Comparison of ENCODE assay signal across 9 cellular contexts in genomic region chr12:67388331-67389163, GRCh38.
DNase-seq lines count a peak whose midpoint lies in the region; TF ChIP-seq lines count a peak whose summit lies in the region.
"Had no signal": no experiment of that assay in that cellular context is flagged by ENCODE, and none has a peak within 500 bp of the region (broad histone marks: within the 10 kb centered on the region; RNA-seq: fewer than 3 reads in every experiment).

No MANE protein-coding gene starts in this region.

- intact Hi-C loops in stomach (cut with DNase I; ENCODE audit: low total_unique reads): no loop called here

- H3K36me3 Mint-ChIP-seq in brain (no peaks in the 10 kb centered on the region), neural crest cell (ENCODE audit: low read depth) (no peaks in the 10 kb centered on the region)
- no peaks in the 10 kb centered on the region for H3K36me3 Mint-ChIP-seq in activated T-cell treated with anti-CD3 and anti-CD28 coated beads, Interleukin-2, amount 50 U/mL, for 24 hours (ENCODE audit: low read depth)
- H3K36me3 Mint-ChIP-seq: memory B cell had no signal

- no peak for TF ChIP-seq POLR2A in stomach (IDR thresholded peaks at IDR 0.05)

- no peaks in the 10 kb centered on the region for H3K27me3 ChIP-seq in KMS-11 (ENCODE audit: insufficient read depth, low read depth)
- no peaks in the 10 kb centered on the region for H3K27me3 ChIP-seq in stomach

- H3K36me3 ChIP-seq in KMS-11 (ENCODE audit: insufficient read depth) (no peaks in the 10 kb centered on the region), stomach (no peaks in the 10 kb centered on the region)

- DNase-seq in GM12864 (ENCODE audit: low read depth) (no peak), neural crest cell (ENCODE audit: low read depth, low spot score) (no peak), RKO (ENCODE audit: low spot score) (no peak), stomach (no peak)
- DNase-seq in activated T-cell treated with anti-CD3 and anti-CD28 coated beads, Interleukin-2, amount 50 U/mL, for 24 hours: no peak
- DNase-seq: stimulated activated CD4-positive, alpha-beta T cell treated with anti-CD3 and anti-CD28 coated beads, Interleukin-2, amount 100 ng/mL, for 48 hours had no signal

- H3K9ac ChIP-seq in KMS-11: no peak overlapping the region

- H3K27ac Mint-ChIP-seq in brain (peak overlapping the region in 2 of 5 experiments; percentile 47 to 59), neural crest cell (ENCODE audit: unreplicated experiment) (no peak overlapping the region)
- no peak overlapping the region for H3K27ac Mint-ChIP-seq in activated T-cell treated with anti-CD3 and anti-CD28 coated beads, Interleukin-2, amount 50 U/mL, for 24 hours
- H3K27ac Mint-ChIP-seq: memory B cell had no signal

- H3K9me3 Mint-ChIP-seq in brain: no peaks in the 10 kb centered on the region
- H3K9me3 Mint-ChIP-seq in neural crest cell: no peaks in the 10 kb centered on the region
- H3K9me3 Mint-ChIP-seq in activated T-cell treated with anti-CD3 and anti-CD28 coated beads, Interleukin-2, amount 50 U/mL, for 24 hours: no peaks in the 10 kb centered on the region
- H3K9me3 Mint-ChIP-seq: memory B cell had no signal

- H4K20me1 ChIP-seq in KMS-11 (ENCODE audit: insufficient read depth): no peaks in the 10 kb centered on the region

- no peaks in the 10 kb centered on the region for H3K79me2 ChIP-seq in KMS-11 (ENCODE audit: insufficient read depth, low read depth)

- peaks cover 50% of the 10 kb centered on the region for H3K4me1 Mint-ChIP-seq in brain
- peaks cover 11% of the 10 kb centered on the region for H3K4me1 Mint-ChIP-seq in neural crest cell
- H3K4me1 Mint-ChIP-seq in activated T-cell treated with anti-CD3 and anti-CD28 coated beads, Interleukin-2, amount 50 U/mL, for 24 hours (ENCODE audit: low read depth): no peaks in the 10 kb centered on the region
- H3K4me1 Mint-ChIP-seq: memory B cell had no signal

- H3K4me3 ChIP-seq in GM12864 (ENCODE audit: low read depth, low read length): no peak overlapping the region
- H3K4me3 ChIP-seq in KMS-11 (IDR thresholded peaks at IDR 0.05; ENCODE audit: insufficient read depth, low read depth, low read length): no peak overlapping the region
- H3K4me3 ChIP-seq in stomach: no peak overlapping the region

- TF ChIP-seq EP300 in stomach (IDR thresholded peaks at IDR 0.05): no peak

- H2AFZ ChIP-seq in KMS-11 (ENCODE audit: low read depth): no peak overlapping the region

- H3K4me2 ChIP-seq in KMS-11: peak overlapping the region; percentile 31

- no peaks in the 10 kb centered on the region for H3K9me3 ChIP-seq in stomach

- H3K4me1 ChIP-seq in KMS-11 (ENCODE audit: low read depth, poor library complexity, severe bottlenecking): peaks cover 15% of the 10 kb centered on the region
- no peaks in the 10 kb centered on the region for H3K4me1 ChIP-seq in stomach

- H3K4me3 Mint-ChIP-seq in brain (no peak overlapping the region), neural crest cell (no peak overlapping the region)
- no peak overlapping the region for H3K4me3 Mint-ChIP-seq in activated T-cell treated with anti-CD3 and anti-CD28 coated beads, Interleukin-2, amount 50 U/mL, for 24 hours
- H3K4me3 Mint-ChIP-seq: memory B cell had no signal

- 38 to 56% (median 40%) methylated on average over 4 of the region's 4 CpGs for WGBS in stomach, 5 donors

- H3K27me3 Mint-ChIP-seq in brain (peaks cover 4% of the 10 kb centered on the region), neural crest cell (ENCODE audit: low read depth) (no peaks in the 10 kb centered on the region)
- no peaks in the 10 kb centered on the region for H3K27me3 Mint-ChIP-seq in activated T-cell treated with anti-CD3 and anti-CD28 coated beads, Interleukin-2, amount 50 U/mL, for 24 hours
- H3K27me3 Mint-ChIP-seq: memory B cell had no signal

- H3K27ac ChIP-seq in KMS-11 (no peak overlapping the region), stomach (no peak overlapping the region)

- peak; percentile 26 for TF ChIP-seq CTCF in GM12864 (IDR thresholded peaks at IDR 0.05; ENCODE audit: low read depth, low read length, missing control alignments)
- TF ChIP-seq CTCF in KMS-11 (conservative IDR thresholded peaks at IDR 0.05; ENCODE audit: low read depth, low read length): peak; percentile 73
- peak; percentile 14 to 65 for TF ChIP-seq CTCF in brain (conservative IDR thresholded peaks at IDR 0.05)
- peak; percentile 60 for TF ChIP-seq CTCF in neural crest cell (conservative IDR thresholded peaks at IDR 0.05)
- TF ChIP-seq CTCF in stomach (IDR thresholded peaks at IDR 0.05): peak in 1 of 7 experiments; percentile 21
